In genomic region chr7:351256-351655, GRCh38 we compare ENCODE assay signal across 12 cellular contexts.
A peak's percentile ranks its signal among the peaks of the same experiment; 100 is the strongest.
DNase-seq lines count a peak whose midpoint lies in the region; ATAC-seq lines count a peak whose summit lies in the region.
"Had no signal": no experiment of that assay in that cellular context is flagged by ENCODE, and none has a peak within 500 bp of the region (broad histone marks: within the 10 kb centered on the region; RNA-seq: fewer than 3 reads in every experiment).

No MANE protein-coding gene starts in this region.

- ATAC-seq in GM19023 (IDR thresholded peaks at IDR 0.05; ENCODE audit: unreplicated experiment), result no peak
- ATAC-seq in GM21367 (IDR thresholded peaks at IDR 0.05; ENCODE audit: unreplicated experiment), result no peak
- ATAC-seq in stimulated activated memory B cell treated with anti-CD40 and anti-IgM and Interleukin-4, amounts not matched to agents 10 μg/mL and 1 μg/mL and 100 μg/mL, for 72 hours, result no peak

- no peaks in the 10 kb centered on the region for H3K36me3 Mint-ChIP-seq in stimulated activated memory B cell treated with anti-CD40 and anti-IgM and Interleukin-4, amounts not matched to agents 10 μg/mL and 1 μg/mL and 100 μg/mL, for 72 hours
- H3K36me3 Mint-ChIP-seq: CD14-positive monocyte, neural progenitor cell had no signal

- H3K27ac Mint-ChIP-seq in stimulated activated memory B cell treated with anti-CD40 and anti-IgM and Interleukin-4, amounts not matched to agents 10 μg/mL and 1 μg/mL and 100 μg/mL, for 72 hours, result no peak overlapping the region
- H3K27ac Mint-ChIP-seq: CD14-positive monocyte, neural progenitor cell had no signal

- peaks cover 4% of the 10 kb centered on the region for H3K9me3 Mint-ChIP-seq in stimulated activated memory B cell treated with anti-CD40 and anti-IgM and Interleukin-4, amounts not matched to agents 10 μg/mL and 1 μg/mL and 100 μg/mL, for 72 hours

- H3K4me1 Mint-ChIP-seq in stimulated activated memory B cell treated with anti-CD40 and anti-IgM and Interleukin-4, amounts not matched to agents 10 μg/mL and 1 μg/mL and 100 μg/mL, for 72 hours, result peaks cover 11% of the 10 kb centered on the region

- peak; percentile 35 to 81 (median 50) for DNase-seq in T-helper 1 cell
- peak; percentile 79 for DNase-seq in activated CD8-positive, alpha-beta memory T cell treated with anti-CD3 and anti-CD28 coated beads, Interleukin-2, amount 50 U/mL, for 48 hours
- DNase-seq in effector CD4-positive, alpha-beta T cell, result peak; percentile 50
- DNase-seq in stimulated activated CD4-positive, alpha-beta T cell treated with anti-CD3 and anti-CD28 coated beads, TNF-alpha, amount 100 ng/mL, for 4 hours (ENCODE audit: low read depth in 3 of 3), result peak; percentile 20 to 35 (median 35)
- DNase-seq in superior temporal gyrus (ENCODE audit: extremely low spot score), result no peak
- DNase-seq: aorta, SIG-M5 had no signal

- H3K4me3 Mint-ChIP-seq in stimulated activated memory B cell treated with anti-CD40 and anti-IgM and Interleukin-4, amounts not matched to agents 10 μg/mL and 1 μg/mL and 100 μg/mL, for 72 hours, result no peak overlapping the region
- H3K4me3 Mint-ChIP-seq: neural progenitor cell had no signal

- H3K27me3 Mint-ChIP-seq in stimulated activated memory B cell treated with anti-CD40 and anti-IgM and Interleukin-4, amounts not matched to agents 10 μg/mL and 1 μg/mL and 100 μg/mL, for 72 hours, result peaks cover 10% of the 10 kb centered on the region
